1 cellular context compared by ENCODE assay signal in the genomic region with DNA sequence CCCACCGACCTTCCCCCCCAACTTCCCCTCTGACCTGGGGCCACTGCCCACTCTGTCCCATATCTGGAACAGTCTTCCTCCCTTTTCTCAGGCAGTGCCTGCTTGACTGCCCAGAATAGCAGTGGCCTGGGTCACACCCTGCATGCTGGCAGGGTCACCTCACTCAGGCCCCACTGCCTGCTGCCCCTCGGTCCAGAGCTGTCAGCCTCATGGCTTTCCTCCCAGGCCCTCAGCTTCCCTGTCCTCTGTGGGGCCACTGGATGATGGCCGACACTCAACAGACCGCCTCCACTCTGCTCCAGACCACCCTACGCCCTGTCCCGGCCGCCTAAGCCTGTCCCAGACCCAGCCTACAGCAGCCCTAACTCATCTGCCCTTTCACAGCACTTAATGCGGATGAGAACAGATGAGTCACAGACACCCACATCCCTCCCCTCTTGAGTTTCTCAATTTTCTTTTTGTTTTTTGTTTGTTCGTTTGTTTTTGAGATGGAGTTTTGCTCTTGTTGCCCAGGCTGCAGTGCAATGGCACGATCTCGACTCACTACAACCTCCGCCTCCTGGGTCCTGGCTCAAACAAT.
TF ChIP-seq lines count a peak whose summit lies in the region.

No MANE protein-coding gene starts in this region.

TF ChIP-seq in K562, 482 proteins besides CTCF, POLR2A, EP300 and RAD21:
- TF ChIP-seq, protein P1, sequence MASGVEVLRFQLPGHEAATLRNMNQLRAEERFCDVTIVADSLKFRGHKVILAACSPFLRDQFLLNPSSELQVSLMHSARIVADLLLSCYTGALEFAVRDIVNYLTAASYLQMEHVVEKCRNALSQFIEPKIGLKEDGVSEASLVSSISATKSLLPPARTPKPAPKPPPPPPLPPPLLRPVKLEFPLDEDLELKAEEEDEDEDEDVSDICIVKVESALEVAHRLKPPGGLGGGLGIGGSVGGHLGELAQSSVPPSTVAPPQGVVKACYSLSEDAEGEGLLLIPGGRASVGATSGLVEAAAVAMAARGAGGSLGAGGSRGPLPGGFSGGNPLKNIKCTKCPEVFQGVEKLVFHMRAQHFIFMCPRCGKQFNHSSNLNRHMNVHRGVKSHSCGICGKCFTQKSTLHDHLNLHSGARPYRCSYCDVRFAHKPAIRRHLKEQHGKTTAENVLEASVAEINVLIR (CRISPR knock-in tag; IDR thresholded peaks at IDR 0.05) = no peak
- TF ChIP-seq CHD4 (IDR thresholded peaks at IDR 0.05; ENCODE audit: insufficient read depth, insufficient replicate concordance, low read depth, low read length, poor library complexity, severe bottlenecking) (no peak), HNRNPK (IDR thresholded peaks at IDR 0.05; ENCODE audit: low read depth, low read length, poor library complexity, severe bottlenecking) (no peak), HDAC6 (IDR thresholded peaks at IDR 0.05; ENCODE audit: low read depth, low read length) (no peak), NRF1 (conservative IDR thresholded peaks at IDR 0.05 in 1 of 2, IDR thresholded peaks at IDR 0.05 in 1 of 2) (no peak), ZNF311 (CRISPR knock-in tag; IDR thresholded peaks at IDR 0.05) (no peak)
- TF ChIP-seq, protein P2, sequence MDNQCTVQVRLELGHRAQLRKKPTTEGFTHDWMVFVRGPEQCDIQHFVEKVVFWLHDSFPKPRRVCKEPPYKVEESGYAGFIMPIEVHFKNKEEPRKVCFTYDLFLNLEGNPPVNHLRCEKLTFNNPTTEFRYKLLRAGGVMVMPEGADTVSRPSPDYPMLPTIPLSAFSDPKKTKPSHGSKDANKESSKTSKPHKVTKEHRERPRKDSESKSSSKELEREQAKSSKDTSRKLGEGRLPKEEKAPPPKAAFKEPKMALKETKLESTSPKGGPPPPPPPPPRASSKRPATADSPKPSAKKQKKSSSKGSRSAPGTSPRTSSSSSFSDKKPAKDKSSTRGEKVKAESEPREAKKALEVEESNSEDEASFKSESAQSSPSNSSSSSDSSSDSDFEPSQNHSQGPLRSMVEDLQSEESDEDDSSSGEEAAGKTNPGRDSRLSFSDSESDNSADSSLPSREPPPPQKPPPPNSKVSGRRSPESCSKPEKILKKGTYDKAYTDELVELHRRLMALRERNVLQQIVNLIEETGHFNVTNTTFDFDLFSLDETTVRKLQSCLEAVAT (IDR thresholded peaks at IDR 0.05) = no peak
- TF ChIP-seq, protein P3, sequence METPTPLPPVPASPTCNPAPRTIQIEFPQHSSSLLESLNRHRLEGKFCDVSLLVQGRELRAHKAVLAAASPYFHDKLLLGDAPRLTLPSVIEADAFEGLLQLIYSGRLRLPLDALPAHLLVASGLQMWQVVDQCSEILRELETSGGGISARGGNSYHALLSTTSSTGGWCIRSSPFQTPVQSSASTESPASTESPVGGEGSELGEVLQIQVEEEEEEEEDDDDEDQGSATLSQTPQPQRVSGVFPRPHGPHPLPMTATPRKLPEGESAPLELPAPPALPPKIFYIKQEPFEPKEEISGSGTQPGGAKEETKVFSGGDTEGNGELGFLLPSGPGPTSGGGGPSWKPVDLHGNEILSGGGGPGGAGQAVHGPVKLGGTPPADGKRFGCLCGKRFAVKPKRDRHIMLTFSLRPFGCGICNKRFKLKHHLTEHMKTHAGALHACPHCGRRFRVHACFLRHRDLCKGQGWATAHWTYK (CRISPR knock-in tag; IDR thresholded peaks at IDR 0.05) = no peak
